Comparison of ENCODE assay signal across 30 cellular contexts in genomic region chr16:17258077-17258599, GRCh38.
"Had no signal": no experiment of that assay in that cellular context is flagged by ENCODE, and none has a peak within 500 bp of the region (broad histone marks: within the 10 kb centered on the region; RNA-seq: fewer than 3 reads in every experiment).

No MANE protein-coding gene starts in this region.

- H3K27ac ChIP-seq: cardiac muscle cell, hepatocyte, psoas muscle, suprapubic skin had no signal

- H3K4me2 ChIP-seq: hepatocyte had no signal

- H3K27ac Mint-ChIP-seq: activated CD4-positive, alpha-beta memory T cell treated with anti-CD3 and anti-CD28 coated beads for 36 hours; mesothelial cell of epicardium; nephron; T-cell had no signal

- H3K9me3 ChIP-seq: body of pancreas, left lung, pancreas, psoas muscle, right atrium auricular region, stomach, suprapubic skin, transverse colon had no signal

- H3K27me3 Mint-ChIP-seq: activated CD4-positive, alpha-beta memory T cell treated with anti-CD3 and anti-CD28 coated beads for 36 hours; activated CD8-positive, alpha-beta memory T cell treated with anti-CD3 and anti-CD28 coated beads, Interleukin-2, amount 10 ng/mL, durations not matched to agents 7 days and 5 days; activated naive CD8-positive, alpha-beta T cell treated with anti-CD3 and anti-CD28 coated beads, Interleukin-2, amount 50 U/mL, for 24 hours; T-cell had no signal

- H3K4me3 ChIP-seq: body of pancreas, cardiac muscle cell, hepatocyte, left lung, lung, pancreas, psoas muscle, stomach, suprapubic skin had no signal

- H3K36me3 ChIP-seq: cardiac muscle cell, left lung, pancreas, right atrium auricular region, transverse colon had no signal

- H3K4me1 Mint-ChIP-seq: mesothelial cell of epicardium had no signal

- H3K27me3 ChIP-seq: body of pancreas, cardiac muscle cell, hepatocyte, left lung, pancreas, right atrium auricular region, stomach, suprapubic skin, transverse colon had no signal

- H3K4me3 Mint-ChIP-seq: activated CD4-positive, alpha-beta memory T cell treated with anti-CD3 and anti-CD28 coated beads for 36 hours; activated CD8-positive, alpha-beta memory T cell treated with anti-CD3 and anti-CD28 coated beads, Interleukin-2, amount 10 ng/mL, durations not matched to agents 7 days and 5 days; activated naive CD8-positive, alpha-beta T cell treated with anti-CD3 and anti-CD28 coated beads, Interleukin-2, amount 50 U/mL, for 24 hours; mesothelial cell of epicardium; nephron; T-cell had no signal

- H3K36me3 Mint-ChIP-seq: mesothelial cell of epicardium had no signal

- H3K9me3 Mint-ChIP-seq: activated CD4-positive, alpha-beta memory T cell treated with anti-CD3 and anti-CD28 coated beads for 36 hours; activated naive CD8-positive, alpha-beta T cell treated with anti-CD3 and anti-CD28 coated beads, Interleukin-2, amount 50 U/mL, for 24 hours; mesothelial cell of epicardium; nephron; T-cell had no signal

- H3K4me1 ChIP-seq: left lung, psoas muscle, right atrium auricular region, suprapubic skin had no signal

- H2AFZ ChIP-seq: hepatocyte had no signal

- ATAC-seq: activated CD8-positive, alpha-beta memory T cell treated with anti-CD3 and anti-CD28 coated beads, Interleukin-2, amount 10 ng/mL, durations not matched to agents 7 days and 5 days; esophagus mucosa; psoas muscle; T-cell had no signal

- DNase-seq: activated CD4-positive, alpha-beta T cell treated with anti-CD3 and anti-CD28 coated beads for 1 hour; activated gamma-delta T cell; activated naive CD4-positive, alpha-beta T cell treated with anti-CD3 and anti-CD28 coated beads, Interleukin-2, amount 50 U/mL, for 16 hours; activated naive CD8-positive, alpha-beta T cell treated with anti-CD3 and anti-CD28 coated beads, Interleukin-2, amount 50 U/mL, for 24 hours; activated T-cell treated with anti-CD3 and anti-CD28 coated beads for 4 hours; body of pancreas; dermis blood vessel endothelial cell; effector CD8-positive, alpha-beta T cell; foreskin melanocyte; glutamatergic neuron; kidney glomerular epithelial cell; pancreas; psoas muscle; stimulated activated CD4-positive, alpha-beta T cell treated with anti-CD3 and anti-CD28 coated beads, Interleukin-4, amount 100 ng/mL, for 4 hours; stomach had no signal

- FAIRE-seq: endothelial cell of umbilical vein, pancreas, urothelium cell line had no signal
